13 cellular contexts compared by ENCODE assay signal in the genomic region with DNA sequence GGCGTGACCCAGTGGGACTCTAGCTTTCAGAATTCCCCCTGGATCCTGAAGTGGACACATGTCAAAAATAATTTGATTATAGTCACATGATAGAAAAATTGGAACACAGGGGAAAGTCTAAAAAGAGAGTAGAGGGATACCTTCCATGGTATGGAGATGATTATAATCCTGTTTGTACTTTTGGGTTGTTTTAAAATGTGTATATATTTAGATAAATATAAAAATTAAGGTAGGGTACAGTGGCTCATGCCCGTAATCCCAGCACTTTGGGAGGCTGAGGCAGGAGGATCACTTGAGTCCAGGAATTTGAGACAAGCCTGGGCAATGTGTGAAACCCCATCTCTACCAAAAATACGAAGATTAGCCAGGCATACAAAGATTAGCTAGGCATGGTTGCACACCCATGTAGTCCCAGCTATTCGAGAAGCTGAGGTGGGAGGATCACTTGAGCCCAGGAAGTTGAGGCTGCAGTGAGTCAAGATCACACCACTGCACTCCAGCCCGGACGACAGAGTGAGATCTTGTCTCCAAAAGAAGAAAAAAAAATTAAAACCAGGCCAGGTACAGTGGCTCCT. TPM values are rescaled to one million over a fixed set of nuclear protein-coding genes. Genes with fewer than 3 reads are reported as not detected.
DNase-seq lines count a peak whose midpoint lies in the region; ATAC-seq and TF ChIP-seq lines count a peak whose summit lies in the region.
"Had no signal": no experiment of that assay in that cellular context is flagged by ENCODE, and none has a peak within 500 bp of the region (broad histone marks: within the 10 kb centered on the region; RNA-seq: fewer than 3 reads in every experiment).

No MANE protein-coding gene starts in this region.

- no peak overlapping the region for H3K27ac ChIP-seq in brain microvascular endothelial cell
- H3K27ac ChIP-seq: VCaP had no signal

- in situ Hi-C loops in ACHN (cut with HindIII; ENCODE audit: low pct_ligation_motif_present, low pct_unique_long_range_greater_than_20kb, low sequenced_read_pairs) (no loop called here), brain microvascular endothelial cell (cut with HindIII; ENCODE audit: low pct_ligation_motif_present, low sequenced_read_pairs) (no loop called here)

- ATAC-seq in GM18909 (IDR thresholded peaks at IDR 0.05; ENCODE audit: poor library complexity, unreplicated experiment) = peak; percentile 50
- ATAC-seq in HG03520 (IDR thresholded peaks at IDR 0.05; ENCODE audit: unreplicated experiment) = no peak
- ATAC-seq: activated naive CD4-positive, alpha-beta T cell treated with anti-CD3 and anti-CD28 coated beads, Interleukin-2, amount 50 U/mL, for 72 hours had no signal

- H3K4me3 ChIP-seq in brain microvascular endothelial cell (ENCODE audit: low read depth, low read length) = no peak overlapping the region

- DNase-seq in ACHN = peak; percentile 77
- peak; percentile 76 for DNase-seq in HT1080 (ENCODE audit: low read depth)
- peak; percentile 66 for DNase-seq in brain microvascular endothelial cell
- no peak for DNase-seq in cerebellar nuclear complex (lab: John Stamatoyannopoulos, UW)
- DNase-seq in UCSD-AML1 (lab: John Stamatoyannopoulos, UW; ENCODE audit: unreplicated experiment) = no peak
- no peak for DNase-seq in middle frontal gyrus (ENCODE audit: extremely low spot score, low spot score)
- DNase-seq: endodermal cell, Kasumi-1, posterior cingulate gyrus had no signal

- no peaks in the 10 kb centered on the region for H3K27me3 ChIP-seq in brain microvascular endothelial cell (replicated peaks)

- TF ChIP-seq CTCF in brain microvascular endothelial cell (IDR thresholded peaks at IDR 0.05; ENCODE audit: low read depth, low read length, missing control alignments) = no peak

- H3K36me3 ChIP-seq in brain microvascular endothelial cell (replicated peaks) = no peaks in the 10 kb centered on the region

RNA-seq across cellular contexts. Expression of a gene that starts 11.1 kb away (rescaled TPM):
- total RNA-seq in HT1080 (2014; rRNA removed; shearing (Covaris generic)) = 1.5 and 1.9 TPM in 2 replicates
- 1.7 and 2.6 TPM in 2 replicates for polyA plus RNA-seq in HT1080 (2015; cell fraction: cytosol; rRNA removed)
- polyA plus RNA-seq in HT1080 (2015; cell fraction: nucleus; rRNA removed) = 28.7 and 33.0 TPM in 2 replicates

Comparison
In these comparisons a context has a peak if more than half of its experiments do, and no peak if none do; other contexts are left out.
1. DNase-seq: peak in ACHN (single experiment), HT1080 (single experiment) and brain microvascular endothelial cell (single experiment); none in cerebellar nuclear complex (0 of 2), UCSD-AML1 (single experiment) and middle frontal gyrus (single experiment).